In the genomic region with DNA sequence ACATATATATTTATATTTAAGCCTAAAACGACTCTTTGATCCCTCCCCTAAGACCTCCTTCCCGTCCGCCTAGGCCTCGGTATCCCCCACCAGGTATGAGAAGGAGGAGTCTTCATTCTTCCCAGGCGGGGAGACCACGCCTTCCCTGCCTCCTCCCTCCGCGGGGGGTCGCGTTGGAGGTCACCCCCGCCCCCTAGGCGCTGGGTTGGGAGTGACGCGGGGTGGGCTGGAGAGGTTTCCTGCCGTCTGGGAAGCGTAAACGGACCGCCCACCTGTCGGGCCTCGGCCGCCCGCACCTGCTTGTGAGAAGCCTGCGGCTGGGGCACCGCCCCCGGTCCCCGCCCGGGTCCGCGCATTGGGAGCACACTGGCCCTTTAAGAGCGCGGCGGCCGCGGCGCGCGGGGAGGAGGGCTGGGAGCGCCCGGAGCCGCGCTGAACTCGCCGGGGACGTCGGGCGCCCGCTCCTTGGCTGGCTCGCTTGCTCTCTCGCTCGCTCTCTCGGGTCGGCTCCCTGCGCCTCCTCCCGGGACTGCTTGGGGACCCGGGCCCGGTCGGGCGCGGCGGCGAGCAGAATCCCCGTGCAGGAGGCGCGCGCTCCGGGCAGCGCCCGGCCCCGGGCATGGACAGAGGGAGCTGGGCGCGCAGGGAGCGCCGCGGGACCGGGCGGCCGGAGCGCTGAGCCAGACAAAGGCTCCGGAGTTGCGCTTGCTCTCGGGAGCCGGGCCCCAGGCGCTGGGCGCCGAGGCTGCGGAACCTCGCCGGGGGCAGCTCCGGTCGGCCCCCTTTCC, we compare ENCODE assay signal across 9 cellular contexts. TPM values are rescaled to one million over a fixed set of nuclear protein-coding genes. Genes with fewer than 3 reads are reported as not detected.
DNase-seq lines count a peak whose midpoint lies in the region; ATAC-seq, FAIRE-seq and TF ChIP-seq lines count a peak whose summit lies in the region.
"Had no signal": no experiment of that assay in that cellular context is flagged by ENCODE, and none has a peak within 500 bp of the region (broad histone marks: within the 10 kb centered on the region; RNA-seq: fewer than 3 reads in every experiment).

A gene (plus strand): TSS at position 404 of the 788 bp plus-strand sequence. CDS start 597 bp downstream, outside the sequence.

- peaks cover 4 to 19% (median 10%) of the 10 kb centered on the region in 4 donors for H3K4me1 Mint-ChIP-seq in CD4-positive, CD25-positive, alpha-beta regulatory T cell
- H3K4me1 Mint-ChIP-seq in astrocyte (ENCODE audit: low read depth, unreplicated experiment) = peaks cover 13% of the 10 kb centered on the region

- peak within 1 kb of the TSS; percentile 85 for H3K4me2 ChIP-seq in astrocyte (ENCODE audit: low read length)

- peak; percentile 63 for ATAC-seq in CD4-positive, CD25-positive, alpha-beta regulatory T cell (ENCODE audit: low read depth in 2 of 2)
- peak; percentile 54 for ATAC-seq in GM19467 (IDR thresholded peaks at IDR 0.05; ENCODE audit: unreplicated experiment)

- peak within 1 kb of the TSS; percentile 75 for H2AFZ ChIP-seq in astrocyte (ENCODE audit: low read depth, low read length)

- no peaks in the 10 kb centered on the region for H3K9me3 ChIP-seq in CD4-positive, CD25-positive, alpha-beta regulatory T cell (ENCODE audit: control insufficient read depth in 2 of 2, low read length in 2 of 2)
- no peaks in the 10 kb centered on the region for H3K9me3 ChIP-seq in astrocyte (ENCODE audit: insufficient read depth, low read depth, low read length)

- H3K4me3 Mint-ChIP-seq in CD4-positive, CD25-positive, alpha-beta regulatory T cell = peak within 1 kb of the TSS; percentile 83 to 98 (median 92)
- H3K4me3 Mint-ChIP-seq in astrocyte (ENCODE audit: unreplicated experiment) = peak within 1 kb of the TSS; percentile 76

- no peaks in the 10 kb centered on the region for H3K79me2 ChIP-seq in astrocyte (ENCODE audit: insufficient read depth, low read length)

- H3K36me3 Mint-ChIP-seq in CD4-positive, CD25-positive, alpha-beta regulatory T cell = no peaks in the 10 kb centered on the region
- no peaks in the 10 kb centered on the region for H3K36me3 Mint-ChIP-seq in astrocyte (ENCODE audit: low read depth, unreplicated experiment)

- H3K9ac ChIP-seq in astrocyte (ENCODE audit: low read length) = no peak within 1 kb of the TSS

- no peak for TF ChIP-seq CTCF in astrocyte (IDR thresholded peaks at IDR 0.05; ENCODE audit: insufficient read depth, low read depth, low read length)
- TF ChIP-seq CTCF in retinal pigment epithelial cell (conservative IDR thresholded peaks at IDR 0.05; ENCODE audit: low read depth, low read length) = no peak

- H3K27me3 Mint-ChIP-seq in CD4-positive, CD25-positive, alpha-beta regulatory T cell = peaks cover 9% of the 10 kb centered on the region
- H3K27me3 Mint-ChIP-seq in astrocyte (ENCODE audit: low read depth, unreplicated experiment) = peaks cover 9% of the 10 kb centered on the region

- H3K27ac ChIP-seq in CD4-positive, CD25-positive, alpha-beta regulatory T cell (ENCODE audit: insufficient read depth, low read length, poor library complexity, severe bottlenecking) = no peak within 1 kb of the TSS
- no peak within 1 kb of the TSS for H3K27ac ChIP-seq in astrocyte (ENCODE audit: low read depth, low read length)

- peaks cover 26% of the 10 kb centered on the region for H4K20me1 ChIP-seq in astrocyte (ENCODE audit: insufficient read depth, low read length)

- peaks cover 29% of the 10 kb centered on the region for H3K4me1 ChIP-seq in CD4-positive, CD25-positive, alpha-beta regulatory T cell (ENCODE audit: control insufficient read depth, insufficient read depth, low read length, poor library complexity, severe bottlenecking)
- H3K4me1 ChIP-seq in astrocyte (ENCODE audit: insufficient read depth, low read length) = peaks cover 30% of the 10 kb centered on the region

- peak within 1 kb of the TSS; percentile 82 to 84 (median 84) for H3K27ac Mint-ChIP-seq in CD4-positive, CD25-positive, alpha-beta regulatory T cell
- H3K27ac Mint-ChIP-seq in astrocyte (ENCODE audit: unreplicated experiment) = no peak within 1 kb of the TSS

- peaks cover 0 to 2% (median 0%) of the 10 kb centered on the region in 7 donors for H3K9me3 Mint-ChIP-seq in CD4-positive, CD25-positive, alpha-beta regulatory T cell
- no peaks in the 10 kb centered on the region for H3K9me3 Mint-ChIP-seq in astrocyte (ENCODE audit: unreplicated experiment)

- H3K4me3 ChIP-seq in CD4-positive, CD25-positive, alpha-beta regulatory T cell (ENCODE audit: low read depth, low read length) = peak within 1 kb of the TSS; percentile 59
- H3K4me3 ChIP-seq in astrocyte (ENCODE audit: insufficient read depth, low read depth, low read length) (peak within 1 kb of the TSS; percentile 41), retinal pigment epithelial cell (ENCODE audit: low read length) (peak within 1 kb of the TSS; percentile 62)

- DNase-seq in CD4-positive, CD25-positive, alpha-beta regulatory T cell = peak; percentile 42 to 68 (median 50)
- DNase-seq in LoVo (ENCODE audit: low spot score) = peak; percentile 93
- peak; percentile 43 to 61 (median 49) for DNase-seq in T-helper 1 cell
- DNase-seq in astrocyte (ENCODE audit: low read depth) = peak; percentile 53
- peak in 30 of 51 donors; percentile 19 to 73 (median 48) for DNase-seq in hypothalamus (lab: John Stamatoyannopoulos, UW)
- DNase-seq in retinal pigment epithelial cell (ENCODE audit: low read depth) = no peak
- no peak for DNase-seq in H4 (ENCODE audit: low spot score)

- no peaks in the 10 kb centered on the region for H3K27me3 ChIP-seq in CD4-positive, CD25-positive, alpha-beta regulatory T cell (ENCODE audit: control insufficient read depth, insufficient read depth, low read length)
- H3K27me3 ChIP-seq in astrocyte (ENCODE audit: insufficient read depth, low read length) = peaks cover 22% of the 10 kb centered on the region

- H3K36me3 ChIP-seq in CD4-positive, CD25-positive, alpha-beta regulatory T cell (ENCODE audit: control insufficient read depth, insufficient read depth, low read length) = no peaks in the 10 kb centered on the region
- H3K36me3 ChIP-seq in astrocyte (ENCODE audit: insufficient read depth, low read length) = no peaks in the 10 kb centered on the region

- no peak for FAIRE-seq in astrocyte (lab: Jason Lieb, UNC)
- FAIRE-seq: TTC549 had no signal

RNA-seq across cellular contexts. Expression of the gene that starts here (rescaled TPM):
- 0.27 TPM for total RNA-seq in CD4-positive, CD25-positive, alpha-beta regulatory T cell
- under 1 TPM in 2 of 4 donors, not detected in 2; 0.03 to 0.11 TPM for polyA plus RNA-seq in CD4-positive, CD25-positive, alpha-beta regulatory T cell
- total RNA-seq in astrocyte = 14.8 and 15.4 TPM in 2 replicates
- 1.6 and 2.0 TPM in 2 replicates for total RNA-seq in H4 (2014; rRNA removed; shearing (Covaris generic))

Comparison
In these comparisons a context has a peak if more than half of its experiments do, and no peak if none do; other contexts are left out.
1. Peak in DNase-seq, ATAC-seq and H3K4me3 ChIP-seq in CD4-positive, CD25-positive, alpha-beta regulatory T cell; RNA of the gene not detected or under 1 TPM.
2. DNase-seq: peak in LoVo (single experiment), T-helper 1 cell (5 of 5), astrocyte (single experiment) and hypothalamus (30 of 51); none in retinal pigment epithelial cell (single experiment) and H4 (single experiment).
3. Peak in every context shown above with its lines, with median percentiles within 50 percentile points of each other: H3K4me3 ChIP-seq.